In genomic region chr5:173327948-173328895, GRCh38 we compare ENCODE assay signal across 1 cellular context.
TF ChIP-seq lines count a peak whose summit lies in the region.

A gene with protein sequence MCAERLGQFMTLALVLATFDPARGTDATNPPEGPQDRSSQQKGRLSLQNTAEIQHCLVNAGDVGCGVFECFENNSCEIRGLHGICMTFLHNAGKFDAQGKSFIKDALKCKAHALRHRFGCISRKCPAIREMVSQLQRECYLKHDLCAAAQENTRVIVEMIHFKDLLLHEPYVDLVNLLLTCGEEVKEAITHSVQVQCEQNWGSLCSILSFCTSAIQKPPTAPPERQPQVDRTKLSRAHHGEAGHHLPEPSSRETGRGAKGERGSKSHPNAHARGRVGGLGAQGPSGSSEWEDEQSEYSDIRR (minus strand): TSS chr5:173328414. CDS start chr5:173328193, 221 bp downstream.

TF ChIP-seq in HepG2, 621 proteins besides CTCF, POLR2A, EP300 and RAD21 (continued from another document and continues in another):
- no peak for TF ChIP-seq ZBTB39 (CRISPR knock-in tag; IDR thresholded peaks at IDR 0.05)
- no peak for TF ChIP-seq ZNF570 (CRISPR knock-in tag; IDR thresholded peaks at IDR 0.05; ENCODE audit: borderline replicate concordance)
- TF ChIP-seq AKNA (CRISPR knock-in tag; IDR thresholded peaks at IDR 0.05; ENCODE audit: borderline replicate concordance): no peak
- 0 out of 2 replicates have a peak, but pooled peaks have one; percentile 49 for TF ChIP-seq HMG20A (CRISPR knock-in tag; IDR thresholded peaks at IDR 0.05; ENCODE audit: borderline replicate concordance)
- TF ChIP-seq PPARG (CRISPR knock-in tag; conservative IDR thresholded peaks at IDR 0.05): no peak; the same call in none of the 2 replicates
- TF ChIP-seq ZNF782 (CRISPR knock-in tag; IDR thresholded peaks at IDR 0.05; ENCODE audit: borderline replicate concordance): peak; percentile 32
- TF ChIP-seq ZNF616 (CRISPR knock-in tag; IDR thresholded peaks at IDR 0.05; ENCODE audit: low read depth): no peak; the same call in 1 of the 2 replicates
- peak; percentile 90; the same call in 1 of the 2 replicates for TF ChIP-seq KLF11 (CRISPR knock-in tag; IDR thresholded peaks at IDR 0.05)
- peak; percentile 92 for TF ChIP-seq KAT7 (CRISPR knock-in tag; IDR thresholded peaks at IDR 0.05; ENCODE audit: borderline replicate concordance)
- TF ChIP-seq MTF1 (CRISPR knock-in tag; IDR thresholded peaks at IDR 0.05): no peak; the same call in 1 of the 2 replicates
- no peak for TF ChIP-seq HMGA1 (CRISPR knock-in tag; conservative IDR thresholded peaks at IDR 0.05)
- TF ChIP-seq SALL1 (CRISPR knock-in tag; IDR thresholded peaks at IDR 0.05): peak; percentile 90
- peak; percentile 40; the same call in 1 of the 2 replicates for TF ChIP-seq THAP11 (CRISPR knock-in tag; IDR thresholded peaks at IDR 0.05)
- no peak for TF ChIP-seq SYNCRIP (IDR thresholded peaks at IDR 0.05; ENCODE audit: insufficient read depth, low read depth, low read length)
- TF ChIP-seq JARID2 (CRISPR knock-in tag; IDR thresholded peaks at IDR 0.05; ENCODE audit: insufficient replicate concordance): no peak
- no peak for TF ChIP-seq EZH2 (conservative IDR thresholded peaks at IDR 0.05; ENCODE audit: low read depth, low read length)
- no peak for TF ChIP-seq ZNF720 (CRISPR knock-in tag; IDR thresholded peaks at IDR 0.05)
- no peak for TF ChIP-seq KDM6A (CRISPR knock-in tag; IDR thresholded peaks at IDR 0.05; ENCODE audit: low read depth)
- no peak for TF ChIP-seq SMC3 (IDR thresholded peaks at IDR 0.05; ENCODE audit: low read length)
- no peak for TF ChIP-seq TCF7L2 (IDR thresholded peaks at IDR 0.05; ENCODE audit: low read depth, low read length)
- TF ChIP-seq SALL2 (CRISPR knock-in tag; IDR thresholded peaks at IDR 0.05): peak; percentile 67
- peak; percentile 42; the same call in 1 of the 2 replicates for TF ChIP-seq HOXA3 (CRISPR knock-in tag; IDR thresholded peaks at IDR 0.05)
- TF ChIP-seq FOXO4 (CRISPR knock-in tag; conservative IDR thresholded peaks at IDR 0.05): no peak
- TF ChIP-seq PITX1 (CRISPR knock-in tag; IDR thresholded peaks at IDR 0.05): no peak
- TF ChIP-seq DZIP1 (CRISPR knock-in tag; IDR thresholded peaks at IDR 0.05): peak; percentile 59; the same call in 1 of the 2 replicates
- TF ChIP-seq, protein P1, sequence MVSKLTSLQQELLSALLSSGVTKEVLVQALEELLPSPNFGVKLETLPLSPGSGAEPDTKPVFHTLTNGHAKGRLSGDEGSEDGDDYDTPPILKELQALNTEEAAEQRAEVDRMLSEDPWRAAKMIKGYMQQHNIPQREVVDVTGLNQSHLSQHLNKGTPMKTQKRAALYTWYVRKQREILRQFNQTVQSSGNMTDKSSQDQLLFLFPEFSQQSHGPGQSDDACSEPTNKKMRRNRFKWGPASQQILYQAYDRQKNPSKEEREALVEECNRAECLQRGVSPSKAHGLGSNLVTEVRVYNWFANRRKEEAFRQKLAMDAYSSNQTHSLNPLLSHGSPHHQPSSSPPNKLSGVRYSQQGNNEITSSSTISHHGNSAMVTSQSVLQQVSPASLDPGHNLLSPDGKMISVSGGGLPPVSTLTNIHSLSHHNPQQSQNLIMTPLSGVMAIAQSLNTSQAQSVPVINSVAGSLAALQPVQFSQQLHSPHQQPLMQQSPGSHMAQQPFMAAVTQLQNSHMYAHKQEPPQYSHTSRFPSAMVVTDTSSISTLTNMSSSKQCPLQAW (CRISPR knock-in tag; IDR thresholded peaks at IDR 0.05): peak; percentile 64
- no peak for TF ChIP-seq SMARCC2 (IDR thresholded peaks at IDR 0.05)
- TF ChIP-seq KMT2A (CRISPR knock-in tag; IDR thresholded peaks at IDR 0.05): no peak
- 0 out of 2 replicates have a peak, but pooled peaks have one; percentile 26 for TF ChIP-seq ZNF362 (CRISPR knock-in tag; IDR thresholded peaks at IDR 0.05; ENCODE audit: borderline replicate concordance)
- 0 out of 2 replicates have a peak, but pooled peaks have one; percentile 70 for TF ChIP-seq CSRNP2 (CRISPR knock-in tag; conservative IDR thresholded peaks at IDR 0.05; ENCODE audit: low read depth)
